Comparison of ENCODE assay signal across 8 cellular contexts in the genomic region with DNA sequence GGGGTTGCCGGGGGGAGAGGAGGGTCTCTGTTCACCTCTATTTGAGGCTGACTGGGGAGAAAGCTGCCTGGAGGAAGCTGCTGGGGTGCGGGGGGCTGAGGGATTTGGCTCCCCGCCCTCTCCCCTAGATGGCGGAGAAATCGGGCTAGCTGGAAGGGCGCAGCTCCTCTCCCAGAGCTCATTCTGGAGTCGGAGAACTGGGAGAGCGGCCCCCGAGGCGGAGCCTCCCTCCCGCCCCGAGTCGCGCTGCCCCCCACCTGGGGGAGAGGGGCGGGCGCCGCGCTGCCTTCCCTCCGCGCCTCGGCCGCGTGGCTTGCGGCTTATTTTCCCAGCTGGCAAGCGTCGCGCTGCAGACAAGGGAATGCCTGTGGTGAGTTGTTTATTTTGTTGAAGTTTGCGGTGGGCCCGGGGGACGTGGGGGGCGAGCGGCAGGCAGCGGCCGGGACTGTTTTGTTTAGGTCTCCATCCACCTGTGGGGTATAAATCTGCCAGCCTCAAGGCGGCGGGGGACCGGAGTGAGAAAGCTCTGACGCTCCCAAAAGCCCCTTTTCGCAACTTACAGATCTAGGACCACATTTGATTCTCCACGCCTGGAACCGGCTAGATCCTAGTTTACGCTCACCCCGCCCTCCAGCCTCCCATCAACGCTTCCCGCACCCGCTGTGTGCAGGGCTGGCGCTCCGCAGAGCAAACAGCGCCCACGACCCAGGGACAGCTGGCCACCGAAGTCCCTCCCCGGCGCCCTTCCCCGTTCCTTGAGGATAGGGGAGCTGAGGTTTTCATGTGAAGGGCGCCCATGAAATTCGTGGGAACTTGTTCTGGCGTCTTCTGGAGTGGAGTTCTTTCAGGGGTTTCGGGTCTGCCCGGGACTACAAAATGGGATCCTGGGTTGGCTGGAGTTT. TPM values are rescaled to one million over a fixed set of nuclear protein-coding genes. Genes with fewer than 3 reads are reported as not detected.
A peak's percentile ranks its signal among the peaks of the same experiment; 100 is the strongest.
DNase-seq lines count a peak whose midpoint lies in the region; ATAC-seq and TF ChIP-seq lines count a peak whose summit lies in the region.

No MANE protein-coding gene starts in this region.

- no peaks in the 10 kb centered on the region for H3K9me3 ChIP-seq in DOHH2 (ENCODE audit: control insufficient read depth, insufficient read depth, low read length)
- peaks cover 0 to 3% of the 10 kb centered on the region in 2 donors for H3K9me3 ChIP-seq in esophagus (ENCODE audit: control insufficient read depth in 2 of 2, insufficient read depth in 1 of 2, low read depth in 1 of 2, low read length in 1 of 2)
- H3K9me3 ChIP-seq in muscle layer of colon (ENCODE audit: low read length): no peaks in the 10 kb centered on the region
- H3K9me3 ChIP-seq in thyroid gland: no peaks in the 10 kb centered on the region

- no peak overlapping the region for H3K27ac ChIP-seq in DOHH2 (ENCODE audit: low read depth, low read length)
- peak overlapping the region; percentile 54 to 85 for H3K27ac ChIP-seq in esophagus (ENCODE audit: low read depth in 2 of 2, low read length in 1 of 2)
- H3K27ac ChIP-seq in muscle layer of colon (ENCODE audit: low read depth, low read length): peak overlapping the region; percentile 77
- H3K27ac ChIP-seq in thyroid gland: peak overlapping the region; percentile 29 to 75 (median 66)

- peak overlapping the region; percentile 80 for H3K4me3 Mint-ChIP-seq in activated CD4-positive, alpha-beta T cell treated with anti-CD3 and anti-CD28 coated beads, Interleukin-2, amount 10 ng/mL, durations not matched to agents 7 days and 5 days

- H3K27me3 ChIP-seq in DOHH2 (ENCODE audit: control insufficient read depth, low read length) (peaks cover 52% of the 10 kb centered on the region), esophagus (ENCODE audit: control insufficient read depth in 1 of 2, insufficient read depth in 2 of 2, low read length in 2 of 2) (peaks cover 0 to 1% of the 10 kb centered on the region in 2 donors), muscle layer of colon (ENCODE audit: control insufficient read depth in 1 of 2, insufficient read depth in 2 of 2, low read length in 2 of 2) (no peaks in the 10 kb centered on the region), thyroid gland (no peaks in the 10 kb centered on the region)

- CTCF ChIA-PET in activated CD4-positive, alpha-beta T cell treated with anti-CD3 and anti-CD28 coated beads, Interleukin-2, amount 10 ng/mL, durations not matched to agents 7 days and 5 days (lab: Charles Lee): interaction anchor here (0.6 to 2.2 kb wide), 6 partner anchors 9 to 1012 kb away, joined by 3 to 11 read pairs (median 4); no protein-coding TSS in a partner anchor

- H3K36me3 Mint-ChIP-seq in activated CD4-positive, alpha-beta T cell treated with anti-CD3 and anti-CD28 coated beads, Interleukin-2, amount 10 ng/mL, durations not matched to agents 7 days and 5 days (ENCODE audit: low read depth): no peaks in the 10 kb centered on the region

- H3F3A ChIP-seq in DOHH2 (ENCODE audit: control insufficient read depth, insufficient read depth): peaks cover 9% of the 10 kb centered on the region; the same call in 1 of the 2 replicates

- H3K4me1 ChIP-seq in DOHH2 (ENCODE audit: control insufficient read depth, low read length): peaks cover 50% of the 10 kb centered on the region
- peaks cover 0 to 5% of the 10 kb centered on the region in 2 donors for H3K4me1 ChIP-seq in esophagus (ENCODE audit: control insufficient read depth in 2 of 2, insufficient read depth in 2 of 2, low read length in 1 of 2)
- H3K4me1 ChIP-seq in muscle layer of colon (ENCODE audit: insufficient read depth, low read length): peaks cover 12% of the 10 kb centered on the region
- peaks cover 0 to 11% of the 10 kb centered on the region in 2 donors for H3K4me1 ChIP-seq in thyroid gland

- peaks cover 3% of the 10 kb centered on the region for H3K79me2 ChIP-seq in DOHH2 (ENCODE audit: control insufficient read depth, low read length)

- intact Hi-C loops in thyroid gland (cut with DNase I): loop anchor here (5.0 kb wide), 1 partner anchor 1587 kb away; a partner anchor contains a TSS

- peak; percentile 3 for TF ChIP-seq CTCF in DOHH2 (IDR thresholded peaks at IDR 0.05; ENCODE audit: low read depth, low read length, poor library complexity, severe bottlenecking)
- peak in 2 of 6 experiments; percentile 29 to 36 for TF ChIP-seq CTCF in thyroid gland (IDR thresholded peaks at IDR 0.05)

- H3K4me1 Mint-ChIP-seq in activated CD4-positive, alpha-beta T cell treated with anti-CD3 and anti-CD28 coated beads, Interleukin-2, amount 10 ng/mL, durations not matched to agents 7 days and 5 days: peaks cover 48% of the 10 kb centered on the region

- H4K20me1 ChIP-seq in DOHH2 (ENCODE audit: control insufficient read depth, insufficient read depth, low read depth, low read length): peaks cover 6% of the 10 kb centered on the region; the same call in 1 of the 2 replicates

- ATAC-seq in GM18858 (IDR thresholded peaks at IDR 0.05; ENCODE audit: unreplicated experiment): no peak

- peak overlapping the region; percentile 57 for H3K27ac Mint-ChIP-seq in activated CD4-positive, alpha-beta T cell treated with anti-CD3 and anti-CD28 coated beads, Interleukin-2, amount 10 ng/mL, durations not matched to agents 7 days and 5 days

- peak overlapping the region; percentile 55 for H3K9ac ChIP-seq in muscle layer of colon (ENCODE audit: low read length)

- H3K9me2 ChIP-seq in DOHH2 (replicated peaks; ENCODE audit: control insufficient read depth, low read length): no peaks in the 10 kb centered on the region

- TF ChIP-seq POLR2A in thyroid gland (IDR thresholded peaks at IDR 0.05): no peak

- DNase-seq in LoVo (ENCODE audit: low spot score) (peak; percentile 38), thyroid gland (peak; percentile 48 to 49), NCI-H2107 treated with DMSO at 0.1 percent for 48 hours (lab: John Stamatoyannopoulos, UW; ENCODE audit: unreplicated experiment) (no peak)
- DNase-seq in activated CD4-positive, alpha-beta T cell treated with anti-CD3 and anti-CD28 coated beads, Interleukin-2, amount 10 ng/mL, durations not matched to agents 7 days and 5 days: no peak

- peaks cover 72% of the 10 kb centered on the region for H3K27me3 Mint-ChIP-seq in activated CD4-positive, alpha-beta T cell treated with anti-CD3 and anti-CD28 coated beads, Interleukin-2, amount 10 ng/mL, durations not matched to agents 7 days and 5 days

- POLR2A ChIA-PET in activated CD4-positive, alpha-beta T cell treated with anti-CD3 and anti-CD28 coated beads, Interleukin-2, amount 10 ng/mL, durations not matched to agents 7 days and 5 days (lab: Charles Lee): interaction anchor here (0.6 kb wide), 1 partner anchor 19 kb away, joined by 3 read pairs; no protein-coding TSS in a partner anchor

- H3K4me2 ChIP-seq in DOHH2 (ENCODE audit: low read length): peak overlapping the region; percentile 82

- H3K4me3 ChIP-seq in DOHH2 (ENCODE audit: low read length) (peak overlapping the region; percentile 72), esophagus (ENCODE audit: low read depth in 1 of 2, low read length in 2 of 2) (peak overlapping the region; percentile 62 to 74), muscle layer of colon (ENCODE audit: low read depth in 1 of 2, low read length in 2 of 2) (peak overlapping the region; percentile 72 to 87), thyroid gland (replicated peaks in 1 of 3) (peak overlapping the region; percentile 26 to 91 (median 57))

- WGBS in esophagus, 2 donors: 1% methylated on average over 57 to 59 of the region's 59 CpGs
- 2 to 4% methylated on average over 29 to 41 of the region's 59 CpGs for WGBS in thyroid gland, 2 donors

- H3K9me3 Mint-ChIP-seq in activated CD4-positive, alpha-beta T cell treated with anti-CD3 and anti-CD28 coated beads, Interleukin-2, amount 10 ng/mL, durations not matched to agents 7 days and 5 days: no peaks in the 10 kb centered on the region

- H3K36me3 ChIP-seq in DOHH2 (ENCODE audit: control insufficient read depth, low read length) (no peaks in the 10 kb centered on the region), esophagus (ENCODE audit: control insufficient read depth in 2 of 2, insufficient read depth in 2 of 2, low read length in 1 of 2) (no peaks in the 10 kb centered on the region), muscle layer of colon (ENCODE audit: insufficient read depth, low read length) (no peaks in the 10 kb centered on the region), thyroid gland (no peaks in the 10 kb centered on the region)

RNA-seq across cellular contexts. Expression of a gene that starts 4.0 kb away (rescaled TPM):
- total RNA-seq in activated CD4-positive, alpha-beta T cell treated with anti-CD3 and anti-CD28 coated beads, Interleukin-2, amount 10 ng/mL, durations not matched to agents 7 days and 5 days: 1 to 10 TPM; 1.4 to 1.7 TPM
- 1 to 10 TPM; 2.6 to 7.9 TPM for polyA plus RNA-seq in esophagus
- total RNA-seq in thyroid gland: 10 to 100 TPM; 25.3 to 29.7 (median 27.5) TPM

Comparison
In these comparisons a context has a peak if more than half of its experiments do, and no peak if none do; other contexts are left out.
1. DNase-seq: peak in LoVo (single experiment) and thyroid gland (2 of 2); none in activated CD4-positive, alpha-beta T cell treated with anti-CD3 and anti-CD28 coated beads, Interleukin-2, amount 10 ng/mL, durations not matched to agents 7 days and 5 days (single experiment) and NCI-H2107 treated with DMSO at 0.1 percent for 48 hours (single experiment).
2. RNA of a gene that starts 4.0 kb away (total RNA-seq): 25.3 to 29.7 TPM in thyroid gland; 1.4 to 1.7 TPM in activated CD4-positive, alpha-beta T cell treated with anti-CD3 and anti-CD28 coated beads, Interleukin-2, amount 10 ng/mL, durations not matched to agents 7 days and 5 days; every median in the first group is over 4 times any median in the second.
3. Peak in every context shown above with its lines, with median percentiles within 50 percentile points of each other: H3K4me3 ChIP-seq.